ENCODE assay signal across 8 cellular contexts in genomic region chr15:39427705-39428104, GRCh38.
DNase-seq lines count a peak whose midpoint lies in the region; ATAC-seq and TF ChIP-seq lines count a peak whose summit lies in the region.

No MANE protein-coding gene starts in this region.

- TF ChIP-seq POLR2A in tibial nerve (IDR thresholded peaks at IDR 0.05): no peak

- H3K4me1 ChIP-seq in CD8-positive, alpha-beta memory T cell (ENCODE audit: insufficient read depth, low read length): peaks cover 17% of the 10 kb centered on the region
- H3K4me1 ChIP-seq in muscle layer of duodenum (ENCODE audit: control insufficient read depth in 1 of 2, insufficient read depth in 2 of 2, low read length in 2 of 2) (peaks cover 0 to 8% of the 10 kb centered on the region in 2 donors), tibial nerve (peaks cover 0 to 11% (median 3%) of the 10 kb centered on the region in 4 donors)

- no peaks in the 10 kb centered on the region for H3K9me3 ChIP-seq in CD8-positive, alpha-beta memory T cell (ENCODE audit: low read length)
- H3K9me3 ChIP-seq in muscle layer of duodenum (ENCODE audit: control insufficient read depth in 1 of 2, low read length in 2 of 2) (no peaks in the 10 kb centered on the region), tibial nerve (no peaks in the 10 kb centered on the region)

- no peak for TF ChIP-seq EP300 in tibial nerve (IDR thresholded peaks at IDR 0.05)

- peaks cover 0 to 9% (median 2%) of the 10 kb centered on the region in 5 donors for H3K9me3 Mint-ChIP-seq in CD8-positive, alpha-beta memory T cell
- no peaks in the 10 kb centered on the region for H3K9me3 Mint-ChIP-seq in activated T-helper 17 cell treated with anti-CD3 and anti-CD28 coated beads, Interleukin-2, amount 50 U/mL, for 72 hours
- no peaks in the 10 kb centered on the region for H3K9me3 Mint-ChIP-seq in glutamatergic neuron (ENCODE audit: unreplicated experiment)

- no peak for TF ChIP-seq CTCF in HL-60 (IDR thresholded peaks at IDR 0.05; ENCODE audit: insufficient read depth, low read length)
- TF ChIP-seq CTCF in glutamatergic neuron (IDR thresholded peaks at IDR 0.05; ENCODE audit: partially characterized antibody, unreplicated experiment): no peak
- TF ChIP-seq CTCF in tibial nerve (IDR thresholded peaks at IDR 0.05): no peak

- H3K27ac ChIP-seq in CD8-positive, alpha-beta memory T cell (ENCODE audit: low read depth, low read length): no peak overlapping the region
- H3K27ac ChIP-seq in HL-60 (replicated peaks) (peak overlapping the region; percentile 75), muscle layer of duodenum (ENCODE audit: low read length) (peak overlapping the region; percentile 34), tibial nerve (no peak overlapping the region)

- H3K4me1 Mint-ChIP-seq in CD8-positive, alpha-beta memory T cell: peaks cover 28 to 38% (median 32%) of the 10 kb centered on the region in 3 donors
- peaks cover 13% of the 10 kb centered on the region for H3K4me1 Mint-ChIP-seq in activated T-helper 17 cell treated with anti-CD3 and anti-CD28 coated beads, Interleukin-2, amount 50 U/mL, for 72 hours
- peaks cover 7% of the 10 kb centered on the region for H3K4me1 Mint-ChIP-seq in glutamatergic neuron (ENCODE audit: low read depth, unreplicated experiment)

- peak overlapping the region; percentile 14 for H3K4me3 ChIP-seq in CD8-positive, alpha-beta memory T cell (ENCODE audit: low read length)
- peak overlapping the region; percentile 18; the same call in 1 of the 2 replicates for H3K4me3 ChIP-seq in HL-60 (replicated peaks; ENCODE audit: insufficient read depth, low read length)
- H3K4me3 ChIP-seq in muscle layer of duodenum (ENCODE audit: low read depth in 1 of 2, low read length in 2 of 2): no peak overlapping the region
- H3K4me3 ChIP-seq in tibial nerve: no peak overlapping the region

- DNase-seq in CD8-positive, alpha-beta memory T cell: no peak
- DNase-seq in HL-60 (ENCODE audit: low read depth in 1 of 2, low spot score in 1 of 2) (peak in 1 of 2 experiments; percentile 41), glutamatergic neuron (no peak), HuH-7.5 (ENCODE audit: low spot score) (no peak), tibial nerve (ENCODE audit: low spot score in 2 of 2) (no peak), D341Med (ENCODE audit: low spot score) (no peak)

- H3K36me3 ChIP-seq in CD8-positive, alpha-beta memory T cell (ENCODE audit: insufficient read depth, low read length): no peaks in the 10 kb centered on the region
- H3K36me3 ChIP-seq in muscle layer of duodenum (ENCODE audit: control insufficient read depth in 1 of 2, insufficient read depth in 2 of 2, low read length in 2 of 2): no peaks in the 10 kb centered on the region
- no peaks in the 10 kb centered on the region for H3K36me3 ChIP-seq in tibial nerve

- H3K36me3 Mint-ChIP-seq in CD8-positive, alpha-beta memory T cell: peaks cover 0 to under 1% (median 0%) of the 10 kb centered on the region in 3 donors
- no peaks in the 10 kb centered on the region for H3K36me3 Mint-ChIP-seq in activated T-helper 17 cell treated with anti-CD3 and anti-CD28 coated beads, Interleukin-2, amount 50 U/mL, for 72 hours (ENCODE audit: low read depth)
- no peaks in the 10 kb centered on the region for H3K36me3 Mint-ChIP-seq in glutamatergic neuron (ENCODE audit: unreplicated experiment)

- H3K27me3 Mint-ChIP-seq in CD8-positive, alpha-beta memory T cell: peaks cover 19 to 21% of the 10 kb centered on the region in 2 donors
- peaks cover 15% of the 10 kb centered on the region for H3K27me3 Mint-ChIP-seq in activated T-helper 17 cell treated with anti-CD3 and anti-CD28 coated beads, Interleukin-2, amount 50 U/mL, for 72 hours
- no peaks in the 10 kb centered on the region for H3K27me3 Mint-ChIP-seq in glutamatergic neuron (ENCODE audit: unreplicated experiment)

- POLR2A ChIA-PET in CD8-positive, alpha-beta memory T cell (lab: Charles Lee): interaction anchor here (0.8 kb wide), 1 partner anchor 197 kb away, joined by 3 read pairs; no protein-coding TSS in a partner anchor

- WGBS in tibial nerve, 2 donors: 60 to 66% methylated on average over 3 of the region's 3 CpGs

- CTCF ChIA-PET in CD8-positive, alpha-beta memory T cell (lab: Charles Lee): no interaction called here

- H3K27ac Mint-ChIP-seq in CD8-positive, alpha-beta memory T cell: peak overlapping the region in 7 of 8 donors; percentile 3 to 90 (median 48)
- H3K27ac Mint-ChIP-seq in activated T-helper 17 cell treated with anti-CD3 and anti-CD28 coated beads, Interleukin-2, amount 50 U/mL, for 72 hours: no peak overlapping the region
- no peak overlapping the region for H3K27ac Mint-ChIP-seq in glutamatergic neuron (ENCODE audit: unreplicated experiment)

- H3K4me3 Mint-ChIP-seq in CD8-positive, alpha-beta memory T cell: peak overlapping the region in 4 of 7 donors; percentile 29 to 84 (median 56)
- H3K4me3 Mint-ChIP-seq in activated T-helper 17 cell treated with anti-CD3 and anti-CD28 coated beads, Interleukin-2, amount 50 U/mL, for 72 hours: peak overlapping the region; percentile 59
- no peak overlapping the region for H3K4me3 Mint-ChIP-seq in glutamatergic neuron (ENCODE audit: unreplicated experiment)

- no peaks in the 10 kb centered on the region for H3K27me3 ChIP-seq in CD8-positive, alpha-beta memory T cell (ENCODE audit: insufficient read depth, low read length, poor library complexity, severe bottlenecking)
- H3K27me3 ChIP-seq in HL-60 (ENCODE audit: insufficient read depth, poor library complexity, severe bottlenecking): no peaks in the 10 kb centered on the region
- no peaks in the 10 kb centered on the region for H3K27me3 ChIP-seq in muscle layer of duodenum (ENCODE audit: low read depth, low read length)
- no peaks in the 10 kb centered on the region for H3K27me3 ChIP-seq in tibial nerve

- no peak for ATAC-seq in activated T-helper 17 cell treated with anti-CD3 and anti-CD28 coated beads, Interleukin-2, amount 50 U/mL, for 72 hours (replicated peaks)

Comparison
In these comparisons a context has a peak if more than half of its experiments do, and no peak if none do; other contexts are left out.
1. H3K27ac ChIP-seq: peak in HL-60 (single experiment) and muscle layer of duodenum (single experiment); none in CD8-positive, alpha-beta memory T cell (single experiment) and tibial nerve (0 of 4).
2. H3K4me3 ChIP-seq: peak in CD8-positive, alpha-beta memory T cell (single experiment) and HL-60 (single experiment); none in muscle layer of duodenum (0 of 2) and tibial nerve (0 of 4).
3. H3K27ac Mint-ChIP-seq: peak in CD8-positive, alpha-beta memory T cell (7 of 8); none in activated T-helper 17 cell treated with anti-CD3 and anti-CD28 coated beads, Interleukin-2, amount 50 U/mL, for 72 hours (single experiment) and glutamatergic neuron (single experiment).